ENCODE assay signal across 23 cellular contexts in genomic region chr13:111519490-111520170, GRCh38.
"Had no signal": no experiment of that assay in that cellular context is flagged by ENCODE, and none has a peak within 500 bp of the region (broad histone marks: within the 10 kb centered on the region; RNA-seq: fewer than 3 reads in every experiment).

No MANE protein-coding gene starts in this region.

- DNase-seq: cortex of kidney; effector memory CD4-positive, alpha-beta T cell; gastrocnemius medialis; heart right ventricle; hypothalamus; left cardiac atrium; left ventricle myocardium superior; mesendoderm; naive thymus-derived CD4-positive, alpha-beta T cell; nephron progenitor cell; psoas muscle; retina; sigmoid colon; stimulated activated CD4-positive, alpha-beta T cell treated with anti-CD3 and anti-CD28 coated beads, Interleukin-12 subunit alpha, Interleukin-12 subunit beta, amount 100 ng/mL, for 4 hours; stomach; substantia nigra; upper lobe of left lung; uterus had no signal

- ATAC-seq: gastrocnemius medialis; heart right ventricle; left cardiac atrium; left ventricle myocardium superior; naive thymus-derived CD4-positive, alpha-beta T cell; psoas muscle had no signal

- H3K4me3 Mint-ChIP-seq: naive thymus-derived CD4-positive, alpha-beta T cell; nephron progenitor cell had no signal

- H3K4me1 ChIP-seq: esophagus muscularis mucosa, gastrocnemius medialis, heart right ventricle, psoas muscle, sigmoid colon, stomach, upper lobe of left lung, uterus had no signal

- H3K4me3 ChIP-seq: dorsolateral prefrontal cortex, esophagus muscularis mucosa, gastrocnemius medialis, heart right ventricle, psoas muscle, sigmoid colon, skin epidermis, stomach, upper lobe of left lung, uterus had no signal

- H3K27ac ChIP-seq: dorsolateral prefrontal cortex, epithelial cell of prostate, esophagus muscularis mucosa, gastrocnemius medialis, heart right ventricle, neutrophil, psoas muscle, sigmoid colon, skin epidermis, stomach, upper lobe of left lung, uterus had no signal

- H3K9me3 Mint-ChIP-seq: nephron progenitor cell had no signal

- H3K36me3 Mint-ChIP-seq: naive thymus-derived CD4-positive, alpha-beta T cell had no signal

- H3K27me3 ChIP-seq: upper lobe of left lung, uterus had no signal

- H3K36me3 ChIP-seq: esophagus muscularis mucosa, gastrocnemius medialis, heart right ventricle, neutrophil, sigmoid colon, stomach, upper lobe of left lung, uterus had no signal

- H3K27ac Mint-ChIP-seq: naive thymus-derived CD4-positive, alpha-beta T cell; nephron progenitor cell had no signal

- H3K9me3 ChIP-seq: esophagus muscularis mucosa, gastrocnemius medialis, heart right ventricle, neutrophil, psoas muscle, sigmoid colon, stomach, upper lobe of left lung, uterus had no signal
